1 cellular context compared by ENCODE assay signal in the genomic region with DNA sequence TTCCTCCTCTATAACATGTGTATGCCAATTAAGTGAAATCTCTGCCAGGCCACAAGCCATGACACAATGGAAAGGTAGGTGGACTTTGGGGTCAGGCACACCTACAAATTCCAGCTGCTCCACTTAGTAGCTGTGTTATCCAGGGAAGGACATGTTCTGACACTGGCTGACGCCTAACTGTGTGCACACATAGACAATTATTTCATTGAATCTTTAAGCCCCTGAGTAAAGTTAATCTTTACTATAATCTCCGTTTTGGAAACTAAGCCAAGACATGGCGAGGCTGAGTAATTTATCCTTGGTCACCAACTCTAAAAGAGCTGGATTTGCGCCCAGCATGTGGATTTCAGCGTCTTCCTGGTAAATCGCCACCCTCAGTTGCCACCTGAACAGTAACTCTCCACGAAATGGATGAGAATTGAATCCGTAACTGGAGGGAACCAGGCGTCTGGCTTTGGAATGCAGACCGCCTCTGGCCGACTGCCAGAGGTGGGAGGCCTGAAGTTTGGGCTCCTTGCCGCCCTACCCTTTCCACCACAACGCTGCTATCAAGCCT.
TF ChIP-seq lines count a peak whose summit lies in the region.

No MANE protein-coding gene starts in this region.

TF ChIP-seq in HepG2, 621 proteins besides CTCF, POLR2A, EP300 and RAD21 (continued from another document):
- TF ChIP-seq, protein P1, sequence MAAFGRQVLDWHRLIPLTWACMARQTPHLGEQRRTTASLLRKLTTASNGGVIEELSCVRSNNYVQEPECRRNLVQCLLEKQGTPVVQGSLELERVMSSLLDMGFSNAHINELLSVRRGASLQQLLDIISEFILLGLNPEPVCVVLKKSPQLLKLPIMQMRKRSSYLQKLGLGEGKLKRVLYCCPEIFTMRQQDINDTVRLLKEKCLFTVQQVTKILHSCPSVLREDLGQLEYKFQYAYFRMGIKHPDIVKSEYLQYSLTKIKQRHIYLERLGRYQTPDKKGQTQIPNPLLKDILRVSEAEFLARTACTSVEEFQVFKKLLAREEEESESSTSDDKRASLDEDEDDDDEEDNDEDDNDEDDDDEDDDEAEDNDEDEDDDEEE (CRISPR knock-in tag; IDR thresholded peaks at IDR 0.05) = no peak
- TF ChIP-seq THRA (CRISPR knock-in tag; IDR thresholded peaks at IDR 0.05; ENCODE audit: borderline replicate concordance) (no peak), MXI1 (IDR thresholded peaks at IDR 0.05; ENCODE audit: borderline replicate concordance, low read depth, low read length) (0 out of 3 replicates have a peak, but pooled peaks have one; percentile 17), ZNF432 (CRISPR knock-in tag; IDR thresholded peaks at IDR 0.05; ENCODE audit: borderline replicate concordance) (no peak), ARID2 (CRISPR knock-in tag; IDR thresholded peaks at IDR 0.05; ENCODE audit: borderline replicate concordance) (0 out of 2 replicates have a peak, but pooled peaks have one; percentile 35), ZNF775 (CRISPR knock-in tag; IDR thresholded peaks at IDR 0.05; ENCODE audit: borderline replicate concordance) (no peak)
- TF ChIP-seq, protein P2, sequence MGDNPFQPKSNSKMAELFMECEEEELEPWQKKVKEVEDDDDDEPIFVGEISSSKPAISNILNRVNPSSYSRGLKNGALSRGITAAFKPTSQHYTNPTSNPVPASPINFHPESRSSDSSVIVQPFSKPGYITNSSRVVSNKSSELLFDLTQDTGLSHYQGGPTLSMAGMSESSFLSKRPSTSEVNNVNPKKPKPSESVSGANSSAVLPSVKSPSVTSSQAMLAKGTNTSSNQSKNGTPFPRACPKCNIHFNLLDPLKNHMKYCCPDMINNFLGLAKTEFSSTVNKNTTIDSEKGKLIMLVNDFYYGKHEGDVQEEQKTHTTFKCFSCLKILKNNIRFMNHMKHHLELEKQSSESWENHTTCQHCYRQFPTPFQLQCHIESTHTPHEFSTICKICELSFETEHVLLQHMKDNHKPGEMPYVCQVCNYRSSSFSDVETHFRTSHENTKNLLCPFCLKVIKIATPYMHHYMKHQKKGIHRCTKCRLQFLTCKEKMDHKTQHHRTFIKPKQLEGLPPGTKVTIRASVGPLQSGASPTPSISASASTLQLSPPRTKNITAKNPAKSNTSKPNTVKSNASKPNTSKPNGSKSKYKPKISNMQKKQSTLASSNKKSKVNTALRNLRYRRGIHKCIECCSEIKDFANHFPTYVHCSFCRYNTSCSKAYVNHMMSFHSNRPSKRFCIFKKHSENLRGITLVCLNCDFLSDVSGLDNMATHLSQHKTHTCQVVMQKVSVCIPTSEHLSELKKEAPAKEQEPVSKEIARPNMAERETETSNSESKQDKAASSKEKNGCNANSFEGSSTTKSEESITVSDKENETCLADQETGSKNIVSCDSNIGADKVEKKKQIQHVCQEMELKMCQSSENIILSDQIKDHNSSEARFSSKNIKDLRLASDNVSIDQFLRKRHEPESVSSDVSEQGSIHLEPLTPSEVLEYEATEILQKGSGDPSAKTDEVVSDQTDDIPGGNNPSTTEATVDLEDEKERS (CRISPR knock-in tag; IDR thresholded peaks at IDR 0.05) = peak; percentile 1; the same call in 1 of the 2 replicates
